25 cellular contexts compared by ENCODE assay signal in the genomic region with DNA sequence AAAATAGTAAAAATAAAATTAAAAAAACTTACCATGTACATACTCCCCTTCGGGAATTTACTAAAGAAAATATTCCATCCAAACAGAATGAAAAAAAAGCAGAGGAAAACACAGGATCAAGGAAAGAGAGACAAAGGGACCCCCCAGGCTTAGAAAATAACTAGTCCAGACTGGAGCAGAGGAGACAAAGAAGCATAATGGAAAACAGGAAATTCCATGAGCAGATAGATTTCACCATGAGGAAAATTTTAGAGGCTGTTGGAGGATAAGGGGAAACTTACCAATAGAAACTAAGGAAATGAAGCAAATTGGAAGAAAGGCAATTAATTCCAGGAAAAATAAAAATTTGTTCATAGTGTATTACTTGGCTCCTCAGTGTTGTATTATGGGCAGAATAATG. TPM values are rescaled to one million over a fixed set of nuclear protein-coding genes. Genes with fewer than 3 reads are reported as not detected.
DNase-seq lines count a peak whose midpoint lies in the region; ATAC-seq, FAIRE-seq and TF ChIP-seq lines count a peak whose summit lies in the region.
"Had no signal": no experiment of that assay in that cellular context is flagged by ENCODE, and none has a peak within 500 bp of the region (broad histone marks: within the 10 kb centered on the region; RNA-seq: fewer than 3 reads in every experiment).

No MANE protein-coding gene starts in this region.

- peaks cover 2% of the 10 kb centered on the region; the same call in 1 of the 3 replicates for H3K9me3 ChIP-seq in A549
- H3K9me3 ChIP-seq in SK-N-MC (ENCODE audit: low read depth, low read length) = no peaks in the 10 kb centered on the region
- no peaks in the 10 kb centered on the region for H3K9me3 ChIP-seq in SK-N-SH
- H3K9me3 ChIP-seq in ascending aorta = no peaks in the 10 kb centered on the region
- H3K9me3 ChIP-seq: BE2C, HAP-1 had no signal

- H3K4me1 ChIP-seq in A549 (no peaks in the 10 kb centered on the region), SK-N-SH (ENCODE audit: control insufficient read depth in 1 of 2, insufficient read depth in 2 of 2, low read depth in 1 of 2, low read length in 1 of 2) (no peaks in the 10 kb centered on the region), ascending aorta (no peaks in the 10 kb centered on the region)
- H3K4me1 ChIP-seq: BE2C, HAP-1 had no signal

- peak; percentile 28 for FAIRE-seq in A549 (lab: Jason Lieb, UNC)
- FAIRE-seq: GM12892, GM18507 had no signal

- H3K36me3 ChIP-seq in SK-N-MC (ENCODE audit: insufficient read depth, low read length) (no peaks in the 10 kb centered on the region), SK-N-SH (replicated peaks in 1 of 2; ENCODE audit: control insufficient read depth in 1 of 2, insufficient read depth in 2 of 2, low read length in 1 of 2) (no peaks in the 10 kb centered on the region), ascending aorta (no peaks in the 10 kb centered on the region)
- H3K36me3 ChIP-seq: BE2C, HAP-1 had no signal

- H3K36me3 Mint-ChIP-seq in endothelial cell (ENCODE audit: low read depth, unreplicated experiment) = peaks cover 4% of the 10 kb centered on the region
- peaks cover 10% of the 10 kb centered on the region for H3K36me3 Mint-ChIP-seq in progenitor cell of endocrine pancreas (ENCODE audit: insufficient read depth)
- H3K36me3 Mint-ChIP-seq: CD4-positive, CD25-positive, alpha-beta regulatory T cell had no signal

- H3K27me3 Mint-ChIP-seq in endothelial cell (ENCODE audit: unreplicated experiment) (peaks cover 1% of the 10 kb centered on the region), progenitor cell of endocrine pancreas (no peaks in the 10 kb centered on the region)
- H3K27me3 Mint-ChIP-seq: CD8-positive, alpha-beta memory T cell had no signal

- TF ChIP-seq RAD21 in A549 (conservative IDR thresholded peaks at IDR 0.05 in 1 of 2, IDR thresholded peaks at IDR 0.05 in 1 of 2) (no peak), SK-N-SH (IDR thresholded peaks at IDR 0.05; ENCODE audit: low read length) (no peak)

- H3K9ac ChIP-seq in SK-N-MC (ENCODE audit: insufficient read length) (no peak overlapping the region), SK-N-SH (no peak overlapping the region)
- H3K9ac ChIP-seq: GM23248 had no signal

- no peaks in the 10 kb centered on the region for H3K27me3 ChIP-seq in SK-N-SH (ENCODE audit: insufficient read depth)
- no peaks in the 10 kb centered on the region for H3K27me3 ChIP-seq in ascending aorta

- H3K9me3 Mint-ChIP-seq in endothelial cell (ENCODE audit: unreplicated experiment) (no peaks in the 10 kb centered on the region), progenitor cell of endocrine pancreas (ENCODE audit: low read depth) (peaks cover 25% of the 10 kb centered on the region)
- H3K9me3 Mint-ChIP-seq: CD8-positive, alpha-beta memory T cell had no signal

- H3K4me3 ChIP-seq in A549 (no peak overlapping the region), SK-N-MC (peak overlapping the region; percentile 31; the same call in 1 of the 2 replicates), SK-N-SH (ENCODE audit: low read depth in 2 of 2, low read length in 1 of 2) (no peak overlapping the region), ascending aorta (no peak overlapping the region)
- H3K4me3 ChIP-seq: GM23248, HAP-1 had no signal

- ATAC-seq in A549 (no peak), HG03520 (IDR thresholded peaks at IDR 0.05; ENCODE audit: unreplicated experiment) (no peak)

- CTCF ChIA-PET in A549 (lab: Yijun Ruan, JAX) (interaction anchor here (0.7 to 1.2 kb wide), 3 partner anchors 35 to 236 kb away, joined by 3 read pairs; no protein-coding TSS in a partner anchor), SK-N-SH (lab: Yijun Ruan, JAX) (no interaction called here)

- peaks cover 30% of the 10 kb centered on the region for H3K4me1 Mint-ChIP-seq in endothelial cell (ENCODE audit: unreplicated experiment)
- H3K4me1 Mint-ChIP-seq in progenitor cell of endocrine pancreas (ENCODE audit: low read depth) = peaks cover 16% of the 10 kb centered on the region
- H3K4me1 Mint-ChIP-seq: CD4-positive, CD25-positive, alpha-beta regulatory T cell; CD8-positive, alpha-beta memory T cell had no signal

- POLR2A ChIA-PET in A549 (lab: Yijun Ruan, JAX) (no interaction called here), SK-N-SH (lab: Yijun Ruan, JAX) (no interaction called here)

- H4K20me1 ChIP-seq in SK-N-SH (ENCODE audit: insufficient read depth) = no peaks in the 10 kb centered on the region

- H3K9me2 ChIP-seq in SK-N-SH = no peaks in the 10 kb centered on the region

- no peak for DNase-seq in A549 (ENCODE audit: low read depth in 1 of 2, low spot score in 1 of 2)
- peak; percentile 8 for DNase-seq in SK-N-MC (ENCODE audit: low read depth, low spot score)
- DNase-seq in endothelial cell (ENCODE audit: low spot score) = no peak
- no peak for DNase-seq in progenitor cell of endocrine pancreas (ENCODE audit: low spot score, unreplicated experiment)
- no peak for DNase-seq in SK-N-SH
- DNase-seq in ascending aorta (ENCODE audit: low spot score in 2 of 2) = no peak
- DNase-seq: 8988T; ACHN; BE2C; C1 segment of cervical spinal cord; CD4-positive, CD25-positive, alpha-beta regulatory T cell; CD8-positive, alpha-beta memory T cell; COR-L47; DMS153; DMS79; GDM1; GM23248 had no signal

- H2AFZ ChIP-seq in SK-N-SH (ENCODE audit: low read depth) = no peak overlapping the region; the same call in 1 of the 2 replicates
- H2AFZ ChIP-seq: GM23248 had no signal

- intact Hi-C loops in ascending aorta (cut with DNase I) = no loop called here

- H3K27ac Mint-ChIP-seq in endothelial cell (ENCODE audit: unreplicated experiment) = peak overlapping the region; percentile 81
- H3K27ac Mint-ChIP-seq in progenitor cell of endocrine pancreas = peak overlapping the region; percentile 23
- H3K27ac Mint-ChIP-seq: CD4-positive, CD25-positive, alpha-beta regulatory T cell had no signal

- no peak for TF ChIP-seq POLR2A in A549 (IDR thresholded peaks at IDR 0.05; ENCODE audit: low read length)

- no peak for TF ChIP-seq EP300 in A549 (IDR thresholded peaks at IDR 0.05)
- TF ChIP-seq EP300 in SK-N-SH (IDR thresholded peaks at IDR 0.05; ENCODE audit: borderline replicate concordance in 1 of 2, low read depth in 1 of 2, low read length in 1 of 2) = no peak

- H3K4me2 ChIP-seq in A549 (no peak overlapping the region), SK-N-SH (no peak overlapping the region)

- WGBS in A549 (ENCODE audit: missing lambda C conversion rate) = 85% methylated on average over 1 of the region's 1 CpG
- WGBS in SK-N-SH (ENCODE audit: low lambda C conversion rate) = 78% methylated on average over 1 of the region's 1 CpG

- TF ChIP-seq CTCF in A549 (IDR thresholded peaks at IDR 0.05) (no peak), endothelial cell (IDR thresholded peaks at IDR 0.05; ENCODE audit: unreplicated experiment) (no peak), progenitor cell of endocrine pancreas (IDR thresholded peaks at IDR 0.05; ENCODE audit: unreplicated experiment) (no peak), SK-N-SH (IDR thresholded peaks at IDR 0.05) (no peak), ascending aorta (IDR thresholded peaks at IDR 0.05) (no peak)

- no peaks in the 10 kb centered on the region for H3F3A ChIP-seq in SK-N-SH (replicated peaks; ENCODE audit: insufficient read depth)

- no peak overlapping the region for H3K4me3 Mint-ChIP-seq in endothelial cell (ENCODE audit: unreplicated experiment)
- H3K4me3 Mint-ChIP-seq in progenitor cell of endocrine pancreas (ENCODE audit: low read depth) = no peak overlapping the region
- H3K4me3 Mint-ChIP-seq: CD4-positive, CD25-positive, alpha-beta regulatory T cell; CD8-positive, alpha-beta memory T cell had no signal

- H3K79me2 ChIP-seq in SK-N-SH (ENCODE audit: insufficient read depth) = no peaks in the 10 kb centered on the region

- no peak overlapping the region for H3K27ac ChIP-seq in A549
- H3K27ac ChIP-seq in SK-N-MC = peak overlapping the region; percentile 21; the same call in 1 of the 2 replicates
- H3K27ac ChIP-seq in SK-N-SH (ENCODE audit: low read depth in 2 of 2, low read length in 1 of 2) = no peak overlapping the region
- no peak overlapping the region for H3K27ac ChIP-seq in ascending aorta
- H3K27ac ChIP-seq: GM23248, HL-60 had no signal

TF ChIP-seq in SK-N-SH, 30 proteins besides CTCF, POLR2A, EP300 and RAD21 (continues in another document):
- no peak for TF ChIP-seq YY1 (IDR thresholded peaks at IDR 0.05; ENCODE audit: low read depth)
- TF ChIP-seq MEF2A (IDR thresholded peaks at IDR 0.05; ENCODE audit: borderline replicate concordance, low read depth) = no peak
- no peak for TF ChIP-seq TCF12 (IDR thresholded peaks at IDR 0.05)
- no peak for TF ChIP-seq GATA2 (CRISPR knock-in tag; IDR thresholded peaks at IDR 0.05)
- TF ChIP-seq ELF1 (IDR thresholded peaks at IDR 0.05) = no peak

RNA-seq across cellular contexts. Expression of a gene that starts 36.7 kb away (rescaled TPM):
- polyA plus RNA-seq in A549 (2011; rRNA removed) (42.8 and 44.1 TPM in 2 replicates), A549 (2017; fragmentation: RNase III; extraction: RNeasy Plus Mini Kit Qiagen cat#74134 plus additional on column Dnase treatment) (36.0 to 45.2 TPM (median 39.7 TPM) in 3 replicates), SK-N-SH (2012; rRNA removed) (0.49 and 0.65 TPM in 2 replicates)
- polyA plus RNA-seq in A549 (2012; cell fraction: cytosol; rRNA removed) = 13.0 and 16.5 TPM in 2 replicates
- 21.3 and 31.8 TPM in 2 replicates for polyA plus RNA-seq in A549 (2012; cell fraction: nucleus; rRNA removed)
- 27.6 and 28.5 TPM in 2 replicates for polyA minus RNA-seq in A549 (2011; rRNA and poly(A)+ RNA removed)
- total RNA-seq in endothelial cell (ENCODE audit: unreplicated experiment) (0.51 TPM), progenitor cell of endocrine pancreas (10.3 and 10.6 TPM in 2 replicates), ascending aorta (not detected)
- 0.35 and 0.42 TPM in 2 replicates for polyA plus RNA-seq in SK-N-SH (2012; cell fraction: cytosol; rRNA removed)
- polyA plus RNA-seq in SK-N-SH (2012; cell fraction: nucleus; rRNA removed) = 0.18 and 0.57 TPM in 2 replicates
- total RNA-seq: GM23248, H4, HT1080 had no signal
- polyA plus RNA-seq: GM23248 had no signal

RNA-seq across cellular contexts. Expression of a gene that starts 46.8 kb away (rescaled TPM):
- polyA plus RNA-seq in A549 (2011; rRNA removed) (0.13 and 0.16 TPM in 2 replicates), A549 (2017; fragmentation: RNase III; extraction: RNeasy Plus Mini Kit Qiagen cat#74134 plus additional on column Dnase treatment) (0.07 to 0.18 TPM (median 0.09 TPM) in 3 replicates), SK-N-SH (2012; rRNA removed) (not detected in 2 replicates)
- 0.11 and 0.16 TPM in 2 replicates for polyA plus RNA-seq in A549 (2012; cell fraction: cytosol; rRNA removed)
- 0.66 and 0.92 TPM in 2 replicates for polyA plus RNA-seq in A549 (2012; cell fraction: nucleus; rRNA removed)
- polyA minus RNA-seq in A549 (2011; rRNA and poly(A)+ RNA removed) = not detected in 2 replicates
- total RNA-seq in endothelial cell (ENCODE audit: unreplicated experiment) (not detected), progenitor cell of endocrine pancreas (not detected in 2 replicates), ascending aorta (not detected)
- polyA plus RNA-seq in SK-N-SH (2012; cell fraction: cytosol; rRNA removed) = not detected in 2 replicates
- polyA plus RNA-seq in SK-N-SH (2012; cell fraction: nucleus; rRNA removed) = not detected in 2 replicates
- total RNA-seq: Daoy, GM23248, H4, HT1080 had no signal
- polyA plus RNA-seq: CD4-positive, CD25-positive, alpha-beta regulatory T cell; CD8-positive, alpha-beta memory T cell; GM23248 had no signal
